ENCODE assay signal across 32 cellular contexts in genomic region chr6:169285165-169285564, GRCh38. TPM values are rescaled to one million over a fixed set of nuclear protein-coding genes. Genes with fewer than 3 reads are reported as not detected.
"Had no signal": no experiment of that assay in that cellular context is flagged by ENCODE, and none has a peak within 500 bp of the region (broad histone marks: within the 10 kb centered on the region; RNA-seq: fewer than 3 reads in every experiment).

No MANE protein-coding gene starts in this region.

- DNase-seq: heart left ventricle; hypothalamus; immature natural killer cell; kidney; left colon; left lung; lower lobe of right lung; mesendoderm; naive B cell; occipital lobe; ovary; retina; right cardiac atrium; stimulated activated CD4-positive, alpha-beta T cell treated with anti-CD3 and anti-CD28 coated beads, Interleukin-12 subunit alpha, Interleukin-12 subunit beta, amount 100 ng/mL, for 4 hours; stimulated activated CD4-positive, alpha-beta T cell treated with anti-CD3 and anti-CD28 coated beads, Interleukin-15, amount 100 ng/mL, for 24 hours; stimulated activated CD4-positive, alpha-beta T cell treated with anti-CD3 and anti-CD28 coated beads, Interleukin-2, amount 100 ng/mL, for 24 hours; stimulated activated CD4-positive, alpha-beta T cell treated with anti-CD3 and anti-CD28 coated beads, Interleukin-4, amount 100 ng/mL, for 1 hour; stimulated activated naive CD4-positive, alpha-beta T cell; stomach; testis; thyroid gland; transverse colon; upper lobe of left lung had no signal

- H3K36me3 ChIP-seq: heart left ventricle, left lung, lower lobe of right lung, neutrophil, ovary, stomach, thyroid gland, transverse colon, upper lobe of left lung had no signal

- H3K9me3 Mint-ChIP-seq: immature natural killer cell, mesothelial cell of epicardium, naive B cell, nephron, neural crest cell had no signal

- ATAC-seq: heart left ventricle, left colon, left lung, lower lobe of right lung, right cardiac atrium, sciatic nerve had no signal

- H3K4me1 Mint-ChIP-seq: immature natural killer cell, mesothelial cell of epicardium, naive B cell, neural crest cell had no signal

- H3K27me3 Mint-ChIP-seq: naive B cell had no signal

- H3K27ac Mint-ChIP-seq: immature natural killer cell, mesothelial cell of epicardium, nephron, progenitor cell of endocrine pancreas had no signal

- H3K4me1 ChIP-seq: lower lobe of right lung, stomach, testis, thyroid gland, transverse colon, upper lobe of left lung had no signal

- H3K27me3 ChIP-seq: left lung, ovary, testis, thyroid gland, transverse colon, upper lobe of left lung had no signal

- H3K4me3 Mint-ChIP-seq: immature natural killer cell, mesothelial cell of epicardium, naive B cell, nephron, neural crest cell had no signal

- H3K9me3 ChIP-seq: left lung, lower lobe of right lung, neutrophil, ovary, stomach, testis, thyroid gland, transverse colon, upper lobe of left lung had no signal

- H3K4me3 ChIP-seq: heart left ventricle, left lung, lower lobe of right lung, ovary, skin epidermis, stomach, testis, thyroid gland, transverse colon, upper lobe of left lung had no signal

- H3K27ac ChIP-seq: heart left ventricle, left lung, lower lobe of right lung, neutrophil, ovary, skin epidermis, stomach, testis, thyroid gland, transverse colon, upper lobe of left lung had no signal

- H3K36me3 Mint-ChIP-seq: immature natural killer cell, mesothelial cell of epicardium, naive B cell had no signal

- FAIRE-seq: islet of Langerhans, kidney, urothelium cell line had no signal

RNA-seq across cellular contexts. Expression of gene THBS2, which starts 31.5 kb away (rescaled TPM):
- total RNA-seq: progenitor cell of endocrine pancreas had no signal
